In genomic region chr1:39959651-39960333, GRCh38 we compare ENCODE assay signal across 10 cellular contexts. TPM values are rescaled to one million over a fixed set of nuclear protein-coding genes. Genes with fewer than 3 reads are reported as not detected.
DNase-seq lines count a peak whose midpoint lies in the region; ATAC-seq and TF ChIP-seq lines count a peak whose summit lies in the region.
"Had no signal": no experiment of that assay in that cellular context is flagged by ENCODE, and none has a peak within 500 bp of the region (broad histone marks: within the 10 kb centered on the region; RNA-seq: fewer than 3 reads in every experiment).

No MANE protein-coding gene starts in this region.

- H3K27me3 ChIP-seq in HL-60 (ENCODE audit: insufficient read depth, poor library complexity, severe bottlenecking), result no peaks in the 10 kb centered on the region
- no peaks in the 10 kb centered on the region for H3K27me3 ChIP-seq in mononuclear cell (ENCODE audit: insufficient read depth, low read length)
- H3K27me3 ChIP-seq in Caco-2 (replicated peaks; ENCODE audit: control insufficient read depth, insufficient read depth, low read length), result no peaks in the 10 kb centered on the region

- H3K4me1 ChIP-seq in mononuclear cell (ENCODE audit: insufficient read depth, low read length) (peaks cover 80% of the 10 kb centered on the region), Caco-2 (no peaks in the 10 kb centered on the region)

- H3K4me3 Mint-ChIP-seq in activated CD8-positive, alpha-beta T cell treated with anti-CD3 and anti-CD28 coated beads for 36 hours, result peak overlapping the region; percentile 44
- H3K4me3 Mint-ChIP-seq in Caco-2 (ENCODE audit: unreplicated experiment), result no peak overlapping the region

- H3K4me1 Mint-ChIP-seq in activated CD8-positive, alpha-beta T cell treated with anti-CD3 and anti-CD28 coated beads for 36 hours (ENCODE audit: low read depth), result peaks cover 32% of the 10 kb centered on the region
- no peaks in the 10 kb centered on the region for H3K4me1 Mint-ChIP-seq in Caco-2 (ENCODE audit: low read depth, unreplicated experiment)

- H3K27ac ChIP-seq in C4-2B (peak overlapping the region; percentile 92), HL-60 (replicated peaks) (peak overlapping the region; percentile 83)

- CTCF ChIA-PET in activated CD8-positive, alpha-beta T cell treated with anti-CD3 and anti-CD28 coated beads for 36 hours (lab: Charles Lee), result interaction anchor here (0.6 to 1.9 kb wide), 5 partner anchors 9 to 44 kb away, joined by 3 to 7 read pairs (median 5); no protein-coding TSS in a partner anchor
- CTCF ChIA-PET in Caco-2 (lab: Charles Lee), result no interaction called here

- H3K36me3 ChIP-seq in Caco-2 (ENCODE audit: control insufficient read depth, insufficient read depth, low read length), result no peaks in the 10 kb centered on the region

- POLR2A ChIA-PET in activated CD8-positive, alpha-beta T cell treated with anti-CD3 and anti-CD28 coated beads for 36 hours (lab: Charles Lee), result interaction anchor here (1.3 to 1.5 kb wide), 2 partner anchors 9 to 19 kb away, joined by 3 to 4 read pairs; no protein-coding TSS in a partner anchor
- POLR2A ChIA-PET in Caco-2 (lab: Charles Lee), result no interaction called here

- intact Hi-C loops in activated CD8-positive, alpha-beta T cell treated with anti-CD3 and anti-CD28 coated beads for 36 hours (cut with micrococcal nuclease), result no loop called here
- intact Hi-C loops in Caco-2 (cut with micrococcal nuclease; ENCODE audit: unreplicated experiment) (no loop called here), left ventricle myocardium superior (cut with micrococcal nuclease) (no loop called here)

- TF ChIP-seq CTCF in C4-2B (conservative IDR thresholded peaks at IDR 0.05), result no peak
- TF ChIP-seq CTCF in HL-60 (IDR thresholded peaks at IDR 0.05; ENCODE audit: insufficient read depth, low read length), result no peak
- TF ChIP-seq CTCF in activated CD8-positive, alpha-beta T cell treated with anti-CD3 and anti-CD28 coated beads for 36 hours (IDR thresholded peaks at IDR 0.05), result no peak
- TF ChIP-seq CTCF in Caco-2 (IDR thresholded peaks at IDR 0.05; ENCODE audit: insufficient read depth in 1 of 2, low read depth in 1 of 2, low read length in 1 of 2, severe bottlenecking in 1 of 2, unreplicated experiment in 1 of 2), result no peak

- no peaks in the 10 kb centered on the region for H3K9me3 Mint-ChIP-seq in activated CD8-positive, alpha-beta T cell treated with anti-CD3 and anti-CD28 coated beads for 36 hours
- no peaks in the 10 kb centered on the region for H3K9me3 Mint-ChIP-seq in Caco-2 (ENCODE audit: unreplicated experiment)

- H3K27me3 Mint-ChIP-seq in activated CD8-positive, alpha-beta T cell treated with anti-CD3 and anti-CD28 coated beads for 36 hours, result no peaks in the 10 kb centered on the region
- no peaks in the 10 kb centered on the region for H3K27me3 Mint-ChIP-seq in Caco-2 (ENCODE audit: insufficient read depth, unreplicated experiment)

- peaks cover 68% of the 10 kb centered on the region for H3K36me3 Mint-ChIP-seq in activated CD8-positive, alpha-beta T cell treated with anti-CD3 and anti-CD28 coated beads for 36 hours (ENCODE audit: low read depth)
- no peaks in the 10 kb centered on the region for H3K36me3 Mint-ChIP-seq in Caco-2 (ENCODE audit: insufficient read depth, unreplicated experiment)

- no peak for ATAC-seq in activated CD8-positive, alpha-beta T cell treated with anti-CD3 and anti-CD28 coated beads for 36 hours
- ATAC-seq in left ventricle myocardium superior (no peak), GM21619 (IDR thresholded peaks at IDR 0.05; ENCODE audit: unreplicated experiment) (no peak)

- peak overlapping the region; percentile 21; the same call in 1 of the 2 replicates for H3K4me3 ChIP-seq in HL-60 (replicated peaks; ENCODE audit: insufficient read depth, low read length)
- H3K4me3 ChIP-seq in mononuclear cell (ENCODE audit: low read length), result peak overlapping the region; percentile 5
- H3K4me3 ChIP-seq in Caco-2 (ENCODE audit: low read depth, low read length), result no peak overlapping the region

- no peak overlapping the region for H3K27ac Mint-ChIP-seq in activated CD8-positive, alpha-beta T cell treated with anti-CD3 and anti-CD28 coated beads for 36 hours
- no peak overlapping the region for H3K27ac Mint-ChIP-seq in Caco-2 (ENCODE audit: unreplicated experiment)

- no TSS peak for BruUV-seq in Caco-2 (replicated peaks; lab: Mats Ljungman, UMichigan)

- DNase-seq in HL-60 (ENCODE audit: low read depth in 1 of 2, low spot score in 1 of 2), result no peak
- DNase-seq in activated CD8-positive, alpha-beta T cell treated with anti-CD3 and anti-CD28 coated beads for 36 hours, result peak; percentile 16
- no peak for DNase-seq in Caco-2
- no peak for DNase-seq in left ventricle myocardium superior
- DNase-seq: effector memory CD4-positive, alpha-beta T cell; glutamatergic neuron had no signal

- no peaks in the 10 kb centered on the region for H3K9me3 ChIP-seq in mononuclear cell (ENCODE audit: low read depth, low read length)
- H3K9me3 ChIP-seq in Caco-2, result no peaks in the 10 kb centered on the region

RNA-seq across cellular contexts. Expression of gene MFSD2A, which starts 4.8 kb away (rescaled TPM):
- 10 to 100 TPM; 15.0 to 19.3 TPM for total RNA-seq in activated CD8-positive, alpha-beta T cell treated with anti-CD3 and anti-CD28 coated beads for 36 hours
- total RNA-seq in mononuclear cell (8.4 TPM), Caco-2 (2022) (2.2 TPM in 2 replicates), left ventricle myocardium superior (0.84 TPM)

RNA-seq across cellular contexts. Expression of gene MYCL, which starts 58.1 kb away (rescaled TPM):
- total RNA-seq in activated CD8-positive, alpha-beta T cell treated with anti-CD3 and anti-CD28 coated beads for 36 hours, result under 1 TPM; 0.13 to 0.20 TPM
- total RNA-seq in mononuclear cell, result 5.0 TPM
- 7.2 and 7.8 TPM in 2 replicates for total RNA-seq in Caco-2 (2022)
- 1.5 TPM for total RNA-seq in left ventricle myocardium superior
- total RNA-seq: H4 had no signal
